Comparison of ENCODE assay signal across 24 cellular contexts in the genomic region with DNA sequence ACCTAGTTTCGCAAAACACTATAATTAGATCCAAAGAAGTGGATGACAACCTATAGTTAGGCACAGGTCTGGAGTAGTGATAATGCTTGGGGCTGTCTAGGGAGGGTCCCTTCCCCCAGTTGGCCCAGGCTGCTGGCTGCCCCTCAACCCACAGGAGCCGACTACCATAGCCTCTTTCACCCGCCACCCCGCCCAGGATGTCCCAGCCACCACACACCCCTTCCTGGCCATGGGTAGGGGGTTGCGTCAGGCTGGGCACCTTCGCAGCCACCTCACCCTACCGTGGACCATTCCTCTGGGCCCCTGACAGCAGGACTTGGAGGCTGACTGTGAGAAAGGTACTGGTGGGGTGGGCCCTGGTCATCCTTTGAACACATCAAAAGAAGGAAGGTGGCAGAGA. TPM values are rescaled to one million over a fixed set of nuclear protein-coding genes. Genes with fewer than 3 reads are reported as not detected.
DNase-seq lines count a peak whose midpoint lies in the region; ATAC-seq, FAIRE-seq and TF ChIP-seq lines count a peak whose summit lies in the region.
"Had no signal": no experiment of that assay in that cellular context is flagged by ENCODE, and none has a peak within 500 bp of the region (broad histone marks: within the 10 kb centered on the region; RNA-seq: fewer than 3 reads in every experiment).

No MANE protein-coding gene starts in this region.

- H3K27ac ChIP-seq in Karpas-422 (ENCODE audit: low read length), result peak overlapping the region; percentile 99
- peak overlapping the region in 1 of 2 donors; percentile 13 for H3K27ac ChIP-seq in kidney (ENCODE audit: low read depth in 2 of 2, low read length in 2 of 2)
- H3K27ac ChIP-seq: neural progenitor cell had no signal

- H3K4me2 ChIP-seq in Karpas-422 (ENCODE audit: low read depth, low read length, poor library complexity, severe bottlenecking), result peak overlapping the region; percentile 8
- H3K4me2 ChIP-seq: neural progenitor cell had no signal

- peak overlapping the region; percentile 89 for H3K27ac Mint-ChIP-seq in stimulated activated effector memory CD8-positive, alpha-beta T cell treated with anti-CD3 and anti-CD28 coated beads, Interleukin-12 subunit alpha, Interleukin-12 subunit beta, amount 100 ng/mL, for 72 hours
- H3K27ac Mint-ChIP-seq: neural progenitor cell had no signal

- no peak for FAIRE-seq in kidney (lab: Jason Lieb, UNC)
- FAIRE-seq: endometrium, H54, islet of Langerhans had no signal

- no peak overlapping the region for H3K9ac ChIP-seq in Karpas-422 (ENCODE audit: low read length)
- H3K9ac ChIP-seq in kidney (ENCODE audit: low read length in 2 of 2), result no peak overlapping the region
- H3K9ac ChIP-seq: neural progenitor cell had no signal

- no peak overlapping the region for H2AFZ ChIP-seq in Karpas-422 (ENCODE audit: low read length)
- H2AFZ ChIP-seq: neural progenitor cell had no signal

- H4K20me1 ChIP-seq in Karpas-422 (ENCODE audit: insufficient read depth, low read depth, low read length), result no peaks in the 10 kb centered on the region

- H3K79me2 ChIP-seq in Karpas-422 (ENCODE audit: low read length), result peaks cover 86% of the 10 kb centered on the region

- peaks cover 6% of the 10 kb centered on the region for H3K36me3 Mint-ChIP-seq in stimulated activated effector memory CD8-positive, alpha-beta T cell treated with anti-CD3 and anti-CD28 coated beads, Interleukin-12 subunit alpha, Interleukin-12 subunit beta, amount 100 ng/mL, for 72 hours
- H3K36me3 Mint-ChIP-seq: neural progenitor cell had no signal

- no peaks in the 10 kb centered on the region for H3K9me3 Mint-ChIP-seq in stimulated activated effector memory CD8-positive, alpha-beta T cell treated with anti-CD3 and anti-CD28 coated beads, Interleukin-12 subunit alpha, Interleukin-12 subunit beta, amount 100 ng/mL, for 72 hours
- H3K9me3 Mint-ChIP-seq: neural progenitor cell had no signal

- H3K4me3 Mint-ChIP-seq in stimulated activated effector memory CD8-positive, alpha-beta T cell treated with anti-CD3 and anti-CD28 coated beads, Interleukin-12 subunit alpha, Interleukin-12 subunit beta, amount 100 ng/mL, for 72 hours, result peak overlapping the region; percentile 46
- H3K4me3 Mint-ChIP-seq: neural progenitor cell had no signal

- ATAC-seq in Right ventricle myocardium superior (ENCODE audit: poor library complexity), result no peak
- peak; percentile 38 for ATAC-seq in stimulated activated effector memory CD8-positive, alpha-beta T cell treated with anti-CD3 and anti-CD28 coated beads, Interleukin-12 subunit alpha, Interleukin-12 subunit beta, amount 100 ng/mL, for 72 hours
- no peak for ATAC-seq in HG03469 (IDR thresholded peaks at IDR 0.05; ENCODE audit: unreplicated experiment)
- ATAC-seq: heart left ventricle, K562 had no signal

- intact Hi-C loops in Right ventricle myocardium superior (cut with DNase I), result no loop called here
- intact Hi-C loops in cardiac septum (cut with DNase I), result no loop called here
- intact Hi-C loops in kidney (cut with DNase I), result no loop called here

- H3K9me3 ChIP-seq in Karpas-422 (ENCODE audit: low read length) (no peaks in the 10 kb centered on the region), kidney (ENCODE audit: control insufficient read depth in 1 of 2, low read length in 2 of 2) (no peaks in the 10 kb centered on the region)
- H3K9me3 ChIP-seq: Caco-2, heart left ventricle had no signal

- no peaks in the 10 kb centered on the region for H3K36me3 ChIP-seq in Karpas-422 (ENCODE audit: insufficient read depth, low read length)
- H3K36me3 ChIP-seq in kidney (ENCODE audit: control insufficient read depth in 1 of 2, insufficient read depth in 2 of 2, low read length in 2 of 2), result no peaks in the 10 kb centered on the region
- H3K36me3 ChIP-seq: neural progenitor cell had no signal

- H3K4me3 ChIP-seq in Karpas-422 (ENCODE audit: low read length) (no peak overlapping the region), kidney (ENCODE audit: low read length in 2 of 2) (no peak overlapping the region)
- H3K4me3 ChIP-seq: heart left ventricle, K562, neural progenitor cell had no signal

- H3K9me2 ChIP-seq in Karpas-422 (replicated peaks; ENCODE audit: insufficient read depth, low read length), result no peaks in the 10 kb centered on the region

- peaks cover 97% of the 10 kb centered on the region for H3K4me1 ChIP-seq in Karpas-422 (ENCODE audit: low read length)
- H3K4me1 ChIP-seq in kidney (ENCODE audit: control insufficient read depth in 1 of 2, insufficient read depth in 1 of 2, low read depth in 1 of 2, low read length in 2 of 2), result peaks cover 12 to 44% of the 10 kb centered on the region in 2 donors
- H3K4me1 ChIP-seq: neural progenitor cell had no signal

- no peak for TF ChIP-seq CTCF in kidney (IDR thresholded peaks at IDR 0.05; ENCODE audit: borderline replicate concordance, extremely low read depth, insufficient read depth)

- H3K4me1 Mint-ChIP-seq in stimulated activated effector memory CD8-positive, alpha-beta T cell treated with anti-CD3 and anti-CD28 coated beads, Interleukin-12 subunit alpha, Interleukin-12 subunit beta, amount 100 ng/mL, for 72 hours, result peaks cover 62% of the 10 kb centered on the region

- H3K27me3 ChIP-seq in Karpas-422 (ENCODE audit: low read length), result no peaks in the 10 kb centered on the region
- H3K27me3 ChIP-seq: heart left ventricle, neural progenitor cell had no signal

- DNase-seq in Right ventricle myocardium superior (peak; percentile 43), cardiac septum (ENCODE audit: low spot score) (no peak), Karpas-422 (no peak), kidney (peak; percentile 66), LoVo (ENCODE audit: low spot score) (no peak), NCI-H510A treated with DMSO at 0.1 percent for 48 hours (lab: John Stamatoyannopoulos, UW) (no peak)
- no peak for DNase-seq in stimulated activated effector memory CD8-positive, alpha-beta T cell treated with anti-CD3 and anti-CD28 coated beads, Interleukin-12 subunit alpha, Interleukin-12 subunit beta, amount 100 ng/mL, for 72 hours (ENCODE audit: low spot score in 2 of 2)
- DNase-seq: activated effector memory CD4-positive, alpha-beta T cell treated with anti-CD3 and anti-CD28 coated beads, Interleukin-2, amount 50 U/mL, for 16 hours; anterior cingulate cortex; Caco-2; EL; NCI-H1930; NCI-H446 treated with DMSO at 0.1 percent for 48 hours; stimulated activated naive CD4-positive, alpha-beta T cell treated with Interleukin-2 at 50 U/mL for 16 hours had no signal

RNA-seq across cellular contexts. Expression of a gene that starts 8.5 kb away (rescaled TPM):
- total RNA-seq in Right ventricle myocardium superior, result 40.7 TPM
- total RNA-seq in cardiac septum, result 45.6 TPM
- 72.3 and 117 TPM in 2 replicates for total RNA-seq in Karpas-422 (2014; rRNA removed; shearing (Covaris generic); ENCODE audit: low replicate concordance)
- 50.7 TPM for total RNA-seq in kidney
- polyA plus RNA-seq in kidney (ENCODE audit: insufficient read depth, low read depth, low replicate concordance), result 51.0 TPM

RNA-seq across cellular contexts. Expression of a gene that starts 20.3 kb away (rescaled TPM):
- total RNA-seq in Right ventricle myocardium superior (not detected), cardiac septum (not detected), kidney (not detected)
- total RNA-seq in Karpas-422 (2014; rRNA removed; shearing (Covaris generic); ENCODE audit: low replicate concordance), result not detected in 2 replicates
- polyA plus RNA-seq in kidney (ENCODE audit: insufficient read depth, low read depth, low replicate concordance), result 0.39 TPM
- total RNA-seq: chondrocyte, heart left ventricle, mesenteric fat pad, ureter had no signal

RNA-seq across cellular contexts. Expression of a gene that starts 52.8 kb away (rescaled TPM):
- 4.8 TPM for total RNA-seq in Right ventricle myocardium superior
- 5.7 TPM for total RNA-seq in cardiac septum
- total RNA-seq in Karpas-422 (2014; rRNA removed; shearing (Covaris generic); ENCODE audit: low replicate concordance), result 4.8 and 9.5 TPM in 2 replicates
- total RNA-seq in kidney, result 7.0 TPM
- 5.3 TPM for polyA plus RNA-seq in kidney (ENCODE audit: insufficient read depth, low read depth, low replicate concordance)

RNA-seq across cellular contexts. Expression of a gene that starts 53.7 kb away (rescaled TPM):
- total RNA-seq in Right ventricle myocardium superior, result 4.0 TPM
- total RNA-seq in cardiac septum, result 1.7 TPM
- total RNA-seq in Karpas-422 (2014; rRNA removed; shearing (Covaris generic); ENCODE audit: low replicate concordance), result 0.41 and 2.8 TPM in 2 replicates
- 6.5 TPM for total RNA-seq in kidney
- polyA plus RNA-seq in kidney (ENCODE audit: insufficient read depth, low read depth, low replicate concordance), result 1.4 TPM

Comparison
In these comparisons a context has a peak if more than half of its experiments do, and no peak if none do; other contexts are left out.
1. DNase-seq: peak in Right ventricle myocardium superior (single experiment) and kidney (single experiment); none in cardiac septum (single experiment), Karpas-422 (single experiment), stimulated activated effector memory CD8-positive, alpha-beta T cell treated with anti-CD3 and anti-CD28 coated beads, Interleukin-12 subunit alpha, Interleukin-12 subunit beta, amount 100 ng/mL, for 72 hours (0 of 2), LoVo (single experiment) and NCI-H510A treated with DMSO at 0.1 percent for 48 hours (single experiment).